17 cellular contexts compared by ENCODE assay signal in the genomic region with DNA sequence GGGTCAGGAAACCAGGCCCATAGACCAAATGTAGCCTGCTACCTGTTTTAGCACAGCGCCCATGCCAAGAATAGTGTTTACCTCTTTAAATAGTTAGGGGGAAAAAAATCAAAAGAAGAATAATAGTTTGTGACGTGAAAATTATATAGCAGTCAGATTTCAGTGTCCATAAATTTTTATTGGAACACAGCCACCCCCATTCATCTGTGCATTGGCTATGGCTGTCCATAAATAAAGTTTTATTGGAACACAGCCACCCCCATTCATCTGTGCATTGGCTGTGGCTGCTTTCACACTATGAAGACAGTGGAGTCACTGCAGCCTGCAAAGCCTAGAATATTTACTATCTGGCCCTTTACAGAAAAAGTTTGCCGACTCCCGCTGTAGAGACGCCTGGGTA. TPM values are rescaled to one million over a fixed set of nuclear protein-coding genes. Genes with fewer than 3 reads are reported as not detected.
A peak's percentile ranks its signal among the peaks of the same experiment; 100 is the strongest.
DNase-seq lines count a peak whose midpoint lies in the region; ATAC-seq, FAIRE-seq and TF ChIP-seq lines count a peak whose summit lies in the region.
"Had no signal": no experiment of that assay in that cellular context is flagged by ENCODE, and none has a peak within 500 bp of the region (broad histone marks: within the 10 kb centered on the region; RNA-seq: fewer than 3 reads in every experiment).

No MANE protein-coding gene starts in this region.

- CTCF ChIA-PET in HepG2 (lab: Yijun Ruan, JAX; ENCODE audit: low intra/inter-chr PET ratio, low total read pairs), result no interaction called here
- CTCF ChIA-PET in K562 (lab: Yijun Ruan, JAX; ENCODE audit: low intra/inter-chr PET ratio), result no interaction called here

- no TSS peak for BruUV-seq in HepG2 (replicated peaks; lab: Mats Ljungman, UMichigan)
- BruUV-seq in K562 (replicated peaks; lab: Mats Ljungman, UMichigan), result no TSS peak

- in situ Hi-C loops in HepG2 (cut with HindIII; ENCODE audit: extremely low pct_ligation_motif_present, low pct_unique_long_range_greater_than_20kb) (no loop called here), K562 (cut with MboI) (no loop called here)

- H3K27me3 ChIP-seq in HepG2 (ENCODE audit: control insufficient read depth in 1 of 2, insufficient read depth in 2 of 2, low read length in 2 of 2) (no peaks in the 10 kb centered on the region), right lobe of liver (no peaks in the 10 kb centered on the region), K562 (ENCODE audit: control insufficient read depth in 2 of 2, insufficient read depth in 2 of 2, low read length in 2 of 2) (no peaks in the 10 kb centered on the region)
- H3K27me3 ChIP-seq: BLaER1 treated with 17β-estradiol and CSF1 and Interleukin-3, amounts not matched to agents 10 nM and 100 nM had no signal

- 97% methylated on average over 5 of the region's 5 CpGs for WGBS in HepG2 (ENCODE audit: low lambda C conversion rate)
- 82% methylated on average over 3 of the region's 5 CpGs for WGBS in right lobe of liver (ENCODE audit: insufficient coverage, low coverage, low lambda C conversion rate, missing lambda C conversion rate)
- 83% methylated on average over 5 of the region's 5 CpGs for WGBS in K562 (ENCODE audit: insufficient coverage, low coverage, missing lambda C conversion rate)

- intact Hi-C loops in HepG2 (cut with micrococcal nuclease; ENCODE audit: unreplicated experiment) (no loop called here), right lobe of liver (cut with DNase I) (no loop called here), K562 (cut with micrococcal nuclease) (no loop called here)

- peaks cover 14% of the 10 kb centered on the region for H3K79me2 ChIP-seq in HepG2 (ENCODE audit: insufficient read depth, low read length)
- no peaks in the 10 kb centered on the region for H3K79me2 ChIP-seq in K562 (ENCODE audit: control insufficient read depth, insufficient read depth, low read length)

- TF ChIP-seq EP300 in HepG2 (IDR thresholded peaks at IDR 0.05; ENCODE audit: low read depth in 2 of 2, low read length in 2 of 2), result no peak
- TF ChIP-seq EP300 in HepG2 (CRISPR knock-in tag; IDR thresholded peaks at IDR 0.05; ENCODE audit: borderline replicate concordance), result no peak
- no peak for TF ChIP-seq EP300 in K562 (IDR thresholded peaks at IDR 0.05; ENCODE audit: low read length)

- ATAC-seq in HepG2 (no peak), right lobe of liver (no peak), K562 (no peak), GM18502 (IDR thresholded peaks at IDR 0.05; ENCODE audit: poor library complexity, unreplicated experiment) (no peak)

- no peaks in the 10 kb centered on the region for H3K9me1 ChIP-seq in K562 (ENCODE audit: control insufficient read depth, insufficient read depth, low read length)

- H3K4me1 ChIP-seq in HepG2 (ENCODE audit: insufficient read depth, low read length), result peaks cover 20% of the 10 kb centered on the region
- H3K4me1 ChIP-seq in right lobe of liver, result peaks cover 0 to 70% (median 9%) of the 10 kb centered on the region in 4 donors
- H3K4me1 ChIP-seq in K562 (replicated peaks in 1 of 2; ENCODE audit: control insufficient read depth in 2 of 2, insufficient read depth in 2 of 2, low read length in 2 of 2), result peaks cover 14 to 17% of the 10 kb centered on the region in 2 experiments; a peak in 4 of 5 replicates

- H3K9me3 ChIP-seq in HepG2 (ENCODE audit: low read length), result no peaks in the 10 kb centered on the region
- no peaks in the 10 kb centered on the region for H3K9me3 ChIP-seq in right lobe of liver
- no peaks in the 10 kb centered on the region for H3K9me3 ChIP-seq in K562 (replicated peaks; ENCODE audit: control insufficient read depth, insufficient read depth, low read depth, low read length)
- H3K9me3 ChIP-seq: BLaER1 treated with 17β-estradiol and CSF1 and Interleukin-3, amounts not matched to agents 10 nM and 100 nM had no signal

- no peak for FAIRE-seq in HepG2 (lab: Jason Lieb, UNC)
- no peak for FAIRE-seq in K562 (lab: Jason Lieb, UNC)
- FAIRE-seq: GM12892 had no signal

- TF ChIP-seq RAD21 in HepG2 (CRISPR knock-in tag; IDR thresholded peaks at IDR 0.05), result no peak
- no peak for TF ChIP-seq RAD21 in K562 (CRISPR knock-in tag; conservative IDR thresholded peaks at IDR 0.05 in 1 of 2, IDR thresholded peaks at IDR 0.05 in 1 of 2)

- H3K36me3 ChIP-seq in HepG2 (replicated peaks in 1 of 2; ENCODE audit: control insufficient read depth in 1 of 2, insufficient read depth in 2 of 2, low read length in 2 of 2) (peaks cover 11 to 40% of the 10 kb centered on the region in 2 experiments), right lobe of liver (peaks cover 0 to 84% (median 30%) of the 10 kb centered on the region in 4 donors), K562 (ENCODE audit: control insufficient read depth, insufficient read depth, low read length) (0 out of 3 replicates have a peak, but pooled peaks cover 2% of the 10 kb centered on the region)

- TF ChIP-seq POLR2A in HepG2 (IDR thresholded peaks at IDR 0.05; ENCODE audit: insufficient read depth in 1 of 2, low read depth in 2 of 2, low read length in 2 of 2), result no peak
- no peak for TF ChIP-seq POLR2A in right lobe of liver (IDR thresholded peaks at IDR 0.05)
- TF ChIP-seq POLR2A in K562 (conservative IDR thresholded peaks at IDR 0.05), result no peak

- DNase-seq in HepG2 (ENCODE audit: low spot score) (no peak), right lobe of liver (no peak), NCI-H2081 treated with DMSO at 0.1 percent for 48 hours (lab: John Stamatoyannopoulos, UW) (peak; percentile 98), K562 (ENCODE audit: extremely low read depth in 1 of 4, low spot score in 3 of 4) (no peak), COLO829 (ENCODE audit: low spot score) (no peak)
- DNase-seq: CD4-positive, CD25-positive, alpha-beta regulatory T cell; DMS153; DMS79; GDM1; GOT3; H7 had no signal

- no peak overlapping the region for H3K4me3 ChIP-seq in HepG2 (replicated peaks in 1 of 3; ENCODE audit: insufficient read depth in 1 of 3, low read depth in 2 of 3, low read length in 3 of 3)
- no peak overlapping the region for H3K4me3 ChIP-seq in right lobe of liver
- H3K4me3 ChIP-seq in K562, result no peak overlapping the region
- H3K4me3 ChIP-seq: BLaER1 treated with 17β-estradiol and CSF1 and Interleukin-3, amounts not matched to agents 10 nM and 100 nM had no signal

- POLR2A ChIA-PET in HepG2 (lab: Yijun Ruan, JAX), result no interaction called here
- POLR2A ChIA-PET in K562 (lab: Yijun Ruan, JAX), result no interaction called here

- H4K20me1 ChIP-seq in HepG2 (ENCODE audit: insufficient read depth, low read length) (no peaks in the 10 kb centered on the region), K562 (replicated peaks; ENCODE audit: control insufficient read depth, insufficient read depth, low read length) (no peaks in the 10 kb centered on the region; the same call in 1 of the 2 replicates)
- H4K20me1 ChIP-seq: BLaER1 treated with 17β-estradiol and CSF1 and Interleukin-3, amounts not matched to agents 10 nM and 100 nM had no signal

- no peak for TF ChIP-seq CTCF in HepG2 (CRISPR knock-in tag; IDR thresholded peaks at IDR 0.05)
- TF ChIP-seq CTCF in right lobe of liver (IDR thresholded peaks at IDR 0.05), result no peak
- TF ChIP-seq CTCF in K562 (IDR thresholded peaks at IDR 0.05 in 2 of 3, conservative IDR thresholded peaks at IDR 0.05 in 1 of 3; ENCODE audit: insufficient read depth in 2 of 3, low read depth in 1 of 3, low read length in 3 of 3), result no peak

- H3K9ac ChIP-seq in HepG2 (ENCODE audit: insufficient read depth, low read depth, low read length) (no peak overlapping the region), K562 (ENCODE audit: insufficient read depth in 1 of 2, low read depth in 2 of 2, low read length in 2 of 2) (no peak overlapping the region)
- H3K9ac ChIP-seq: BLaER1 treated with 17β-estradiol and CSF1 and Interleukin-3, amounts not matched to agents 10 nM and 100 nM had no signal

- H2AFZ ChIP-seq in HepG2 (ENCODE audit: low read length) (no peak overlapping the region), K562 (ENCODE audit: low read depth, low read length) (no peak overlapping the region)

- H3K27ac ChIP-seq in HepG2 (ENCODE audit: extremely low read length, insufficient read depth, low read length) (no peak overlapping the region), right lobe of liver (no peak overlapping the region), K562 (ENCODE audit: extremely low read depth, low read depth, low read length) (no peak overlapping the region)
- H3K27ac ChIP-seq: BLaER1 treated with 17β-estradiol and CSF1 and Interleukin-3, amounts not matched to agents 10 nM and 100 nM had no signal

- H3K4me2 ChIP-seq in HepG2 (ENCODE audit: low read depth, low read length) (no peak overlapping the region), K562 (ENCODE audit: insufficient read depth, low read length) (no peak overlapping the region)
- H3K4me2 ChIP-seq: BLaER1 treated with 17β-estradiol and CSF1 and Interleukin-3, amounts not matched to agents 10 nM and 100 nM had no signal

RNA-seq across cellular contexts. Expression of gene EPHX1, which starts 20.9 kb away (rescaled TPM):
- 28.8 and 36.5 TPM in 2 replicates for total RNA-seq in HepG2 (2016; rRNA removed; fragmentation: Illumina TruSeq; extraction: Trizol)
- 20.0 and 23.1 TPM in 2 replicates for total RNA-seq in HepG2 (2016; cell fraction: cytosol; rRNA removed; fragmentation: Illumina TruSeq; extraction: Trizol; ENCODE audit: low read depth)
- total RNA-seq in HepG2 (2016; cell fraction: insoluble cytoplasmic fraction; rRNA removed; fragmentation: Illumina TruSeq; extraction: Trizol), result 20.9 and 35.8 TPM in 2 replicates
- 36.4 and 40.0 TPM in 2 replicates for total RNA-seq in HepG2 (2016; cell fraction: membrane; rRNA removed; fragmentation: Illumina TruSeq; extraction: Trizol)
- 48.7 and 54.7 TPM in 2 replicates for total RNA-seq in HepG2 (2016; cell fraction: nucleus; rRNA removed; fragmentation: Illumina TruSeq; extraction: Trizol)
- polyA plus RNA-seq in HepG2 (2011; rRNA removed), result 27.7 and 38.3 TPM in 2 replicates
- polyA plus RNA-seq in HepG2 (2011; cell fraction: cytosol; rRNA removed), result 18.6 and 23.4 TPM in 2 replicates
- polyA plus RNA-seq in HepG2 (2011; cell fraction: nucleus; rRNA removed), result 29.6 and 32.2 TPM in 2 replicates
- 80.6 and 134 TPM in 2 replicates for polyA plus RNA-seq in HepG2 (2012)
- polyA plus RNA-seq in HepG2 (2016; cell fraction: cytosol; fragmentation: Illumina TruSeq; extraction: Trizol; ENCODE audit: low read depth), result 67.8 and 68.1 TPM in 2 replicates
- polyA plus RNA-seq in HepG2 (2016; cell fraction: insoluble cytoplasmic fraction; fragmentation: Illumina TruSeq; extraction: Trizol; ENCODE audit: low read depth), result 43.8 and 55.8 TPM in 2 replicates
- polyA plus RNA-seq in HepG2 (2016; cell fraction: membrane; fragmentation: Illumina TruSeq; extraction: Trizol; ENCODE audit: low read depth), result 77.2 and 87.4 TPM in 2 replicates
- 134 and 141 TPM in 2 replicates for polyA plus RNA-seq in HepG2 (2016; cell fraction: nucleus; fragmentation: Illumina TruSeq; extraction: Trizol; ENCODE audit: insufficient read depth, low read depth)
- 20.7 and 23.4 TPM in 2 replicates for polyA minus RNA-seq in HepG2 (2011; rRNA and poly(A)+ RNA removed; ENCODE audit: low replicate concordance)
- polyA minus RNA-seq in HepG2 (2011; cell fraction: cytosol; rRNA and poly(A)+ RNA removed), result 21.0 and 23.9 TPM in 2 replicates
- polyA minus RNA-seq in HepG2 (2011; cell fraction: nucleus; rRNA and poly(A)+ RNA removed), result 15.3 and 18.4 TPM in 2 replicates
- total RNA-seq in right lobe of liver, result 1,000 to 10,000 TPM in 3 of 6 experiments, 100 to 1,000 TPM in 3; 331 to 4,402 (median 1,032) TPM
- 16.4 and 37.6 TPM in 2 replicates for total RNA-seq in K562 (2011; cell fraction: chromatin; rRNA removed; ENCODE audit: low replicate concordance)
- 26.8 and 35.4 TPM in 2 replicates for total RNA-seq in K562 (2011; cell fraction: nucleolus; rRNA removed)
- 21.5 and 25.0 TPM in 2 replicates for total RNA-seq in K562 (2011; cell fraction: nucleoplasm; rRNA removed)
- total RNA-seq in K562 (2014; rRNA removed), result 8.0 and 11.6 TPM in 2 replicates
- 4.7 and 5.1 TPM in 2 replicates for total RNA-seq in K562 (2014; rRNA removed; fragmentation: Illumina TruSeq; extraction: Trizol)
- 6.7 and 7.6 TPM in 2 replicates for total RNA-seq in K562 (2015; rRNA removed; fragmentation: Illumina TruSeq; extraction: Trizol)
- 18.5 and 21.1 TPM in 2 replicates for total RNA-seq in K562 (2021)
- 4.0 and 11.2 TPM in 2 replicates for polyA plus RNA-seq in K562 (2011; rRNA removed)
- 4.7 and 5.2 TPM in 2 replicates for polyA plus RNA-seq in K562 (2011; cell fraction: cytosol; rRNA removed)
- polyA plus RNA-seq in K562 (2011; cell fraction: nucleus; rRNA removed), result 6.3 and 7.3 TPM in 2 replicates
- polyA plus RNA-seq in K562 (2012), result 26.2 and 32.9 TPM in 2 replicates
- 21.9 and 27.0 TPM in 2 replicates for polyA plus RNA-seq in K562 (2014; fragmentation: Illumina TruSeq; extraction: Trizol)
- polyA plus RNA-seq in K562 (2014; fragmentation: Nextera tagmentation; extraction: Ambion mirVana), result under 1 TPM; 0.21 to 0.48 TPM
- polyA plus RNA-seq in K562 (2014; rRNA removed), result 7.5 and 8.8 TPM in 2 replicates
- polyA minus RNA-seq in K562 (2011; rRNA and poly(A)+ RNA removed), result 3.6 and 4.8 TPM in 2 replicates
- polyA minus RNA-seq in K562 (2011; cell fraction: cytosol; rRNA and poly(A)+ RNA removed), result 6.6 and 10.0 TPM in 2 replicates
- 5.0 and 6.2 TPM in 2 replicates for polyA minus RNA-seq in K562 (2011; cell fraction: nucleus; rRNA and poly(A)+ RNA removed)

RNA-seq across cellular contexts. Expression of gene TMEM63A, which starts 51.4 kb away (rescaled TPM):
- total RNA-seq in HepG2 (2016; rRNA removed; fragmentation: Illumina TruSeq; extraction: Trizol) (6.8 and 23.9 TPM in 2 replicates), right lobe of liver (10 to 100 TPM; 32.1 to 81.5 (median 44.9) TPM), K562 (2014; rRNA removed) (17.5 and 21.2 TPM in 2 replicates), K562 (2014; rRNA removed; fragmentation: Illumina TruSeq; extraction: Trizol) (17.2 and 17.6 TPM in 2 replicates), K562 (2015; rRNA removed; fragmentation: Illumina TruSeq; extraction: Trizol) (16.2 and 17.5 TPM in 2 replicates), K562 (2021) (48.5 and 54.6 TPM in 2 replicates)
- total RNA-seq in HepG2 (2016; cell fraction: cytosol; rRNA removed; fragmentation: Illumina TruSeq; extraction: Trizol; ENCODE audit: low read depth), result 8.4 and 11.8 TPM in 2 replicates
- 6.3 and 23.7 TPM in 2 replicates for total RNA-seq in HepG2 (2016; cell fraction: insoluble cytoplasmic fraction; rRNA removed; fragmentation: Illumina TruSeq; extraction: Trizol)
- 9.0 and 9.3 TPM in 2 replicates for total RNA-seq in HepG2 (2016; cell fraction: membrane; rRNA removed; fragmentation: Illumina TruSeq; extraction: Trizol)
- 45.2 and 52.0 TPM in 2 replicates for total RNA-seq in HepG2 (2016; cell fraction: nucleus; rRNA removed; fragmentation: Illumina TruSeq; extraction: Trizol)
- polyA plus RNA-seq in HepG2 (2011; rRNA removed) (53.3 and 68.4 TPM in 2 replicates), K562 (2011; rRNA removed) (39.2 and 70.5 TPM in 2 replicates), K562 (2014; fragmentation: Illumina TruSeq; extraction: Trizol) (37.7 and 39.0 TPM in 2 replicates), K562 (2014; fragmentation: Nextera tagmentation; extraction: Ambion mirVana) (1 to 10 TPM; 2.0 to 2.8 TPM), K562 (2014; rRNA removed) (30.5 and 32.4 TPM in 2 replicates)
- 12.0 and 12.6 TPM in 2 replicates for polyA plus RNA-seq in HepG2 (2011; cell fraction: cytosol; rRNA removed)
- 382 and 397 TPM in 2 replicates for polyA plus RNA-seq in HepG2 (2011; cell fraction: nucleus; rRNA removed)
- 27.8 and 32.4 TPM in 2 replicates for polyA plus RNA-seq in HepG2 (2012)
- 1.2 and 1.4 TPM in 2 replicates for polyA plus RNA-seq in HepG2 (2016; cell fraction: cytosol; fragmentation: Illumina TruSeq; extraction: Trizol; ENCODE audit: low read depth)
- polyA plus RNA-seq in HepG2 (2016; cell fraction: insoluble cytoplasmic fraction; fragmentation: Illumina TruSeq; extraction: Trizol; ENCODE audit: low read depth), result 5.6 and 6.1 TPM in 2 replicates
- 2.8 and 3.1 TPM in 2 replicates for polyA plus RNA-seq in HepG2 (2016; cell fraction: membrane; fragmentation: Illumina TruSeq; extraction: Trizol; ENCODE audit: low read depth)
- polyA plus RNA-seq in HepG2 (2016; cell fraction: nucleus; fragmentation: Illumina TruSeq; extraction: Trizol; ENCODE audit: insufficient read depth, low read depth), result 77.1 and 87.3 TPM in 2 replicates
- 69.8 and 79.8 TPM in 2 replicates for polyA minus RNA-seq in HepG2 (2011; rRNA and poly(A)+ RNA removed; ENCODE audit: low replicate concordance)
- 11.9 and 15.7 TPM in 2 replicates for polyA minus RNA-seq in HepG2 (2011; cell fraction: cytosol; rRNA and poly(A)+ RNA removed)
- polyA minus RNA-seq in HepG2 (2011; cell fraction: nucleus; rRNA and poly(A)+ RNA removed), result 124 and 138 TPM in 2 replicates
- total RNA-seq in K562 (2011; cell fraction: chromatin; rRNA removed; ENCODE audit: low replicate concordance), result 420 and 854 TPM in 2 replicates
- total RNA-seq in K562 (2011; cell fraction: nucleolus; rRNA removed), result 362 and 382 TPM in 2 replicates
- total RNA-seq in K562 (2011; cell fraction: nucleoplasm; rRNA removed), result 379 and 427 TPM in 2 replicates
- polyA plus RNA-seq in K562 (2011; cell fraction: cytosol; rRNA removed), result 23.7 and 25.8 TPM in 2 replicates
- 496 and 545 TPM in 2 replicates for polyA plus RNA-seq in K562 (2011; cell fraction: nucleus; rRNA removed)
- 27.0 and 59.7 TPM in 2 replicates for polyA plus RNA-seq in K562 (2012)
- 57.7 and 57.8 TPM in 2 replicates for polyA minus RNA-seq in K562 (2011; rRNA and poly(A)+ RNA removed)
- 16.8 and 28.1 TPM in 2 replicates for polyA minus RNA-seq in K562 (2011; cell fraction: cytosol; rRNA and poly(A)+ RNA removed)
- 118 and 144 TPM in 2 replicates for polyA minus RNA-seq in K562 (2011; cell fraction: nucleus; rRNA and poly(A)+ RNA removed)

RNA-seq across cellular contexts. Expression of gene SRP9, which starts 53.2 kb away (rescaled TPM):
- total RNA-seq in HepG2 (2016; rRNA removed; fragmentation: Illumina TruSeq; extraction: Trizol), result 251 and 524 TPM in 2 replicates
- 34.2 and 43.4 TPM in 2 replicates for total RNA-seq in HepG2 (2016; cell fraction: cytosol; rRNA removed; fragmentation: Illumina TruSeq; extraction: Trizol; ENCODE audit: low read depth)
- 284 and 524 TPM in 2 replicates for total RNA-seq in HepG2 (2016; cell fraction: insoluble cytoplasmic fraction; rRNA removed; fragmentation: Illumina TruSeq; extraction: Trizol)
- total RNA-seq in HepG2 (2016; cell fraction: membrane; rRNA removed; fragmentation: Illumina TruSeq; extraction: Trizol), result 119 and 121 TPM in 2 replicates
- 114 and 119 TPM in 2 replicates for total RNA-seq in HepG2 (2016; cell fraction: nucleus; rRNA removed; fragmentation: Illumina TruSeq; extraction: Trizol)
- polyA plus RNA-seq in HepG2 (2011; rRNA removed), result 217 and 307 TPM in 2 replicates
- 155 and 238 TPM in 2 replicates for polyA plus RNA-seq in HepG2 (2011; cell fraction: cytosol; rRNA removed)
- polyA plus RNA-seq in HepG2 (2011; cell fraction: nucleus; rRNA removed), result 51.6 and 71.1 TPM in 2 replicates
- polyA plus RNA-seq in HepG2 (2012), result 199 and 240 TPM in 2 replicates
- 47.7 and 66.3 TPM in 2 replicates for polyA plus RNA-seq in HepG2 (2016; cell fraction: cytosol; fragmentation: Illumina TruSeq; extraction: Trizol; ENCODE audit: low read depth)
- 592 and 651 TPM in 2 replicates for polyA plus RNA-seq in HepG2 (2016; cell fraction: insoluble cytoplasmic fraction; fragmentation: Illumina TruSeq; extraction: Trizol; ENCODE audit: low read depth)
- 142 and 155 TPM in 2 replicates for polyA plus RNA-seq in HepG2 (2016; cell fraction: membrane; fragmentation: Illumina TruSeq; extraction: Trizol; ENCODE audit: low read depth)
- polyA plus RNA-seq in HepG2 (2016; cell fraction: nucleus; fragmentation: Illumina TruSeq; extraction: Trizol; ENCODE audit: insufficient read depth, low read depth), result 229 and 237 TPM in 2 replicates
- polyA minus RNA-seq in HepG2 (2011; rRNA and poly(A)+ RNA removed; ENCODE audit: low replicate concordance), result 170 and 215 TPM in 2 replicates
- 83.5 and 103 TPM in 2 replicates for polyA minus RNA-seq in HepG2 (2011; cell fraction: cytosol; rRNA and poly(A)+ RNA removed)
- 38.2 and 45.3 TPM in 2 replicates for polyA minus RNA-seq in HepG2 (2011; cell fraction: nucleus; rRNA and poly(A)+ RNA removed)
- total RNA-seq in right lobe of liver, result 100 to 1,000 TPM; 132 to 150 (median 141) TPM
- total RNA-seq in K562 (2011; cell fraction: chromatin; rRNA removed; ENCODE audit: low replicate concordance), result 83.3 and 146 TPM in 2 replicates
- total RNA-seq in K562 (2011; cell fraction: nucleolus; rRNA removed), result 43.4 and 63.3 TPM in 2 replicates
- 146 and 277 TPM in 2 replicates for total RNA-seq in K562 (2011; cell fraction: nucleoplasm; rRNA removed)
- total RNA-seq in K562 (2014; rRNA removed), result 272 and 273 TPM in 2 replicates
- total RNA-seq in K562 (2014; rRNA removed; fragmentation: Illumina TruSeq; extraction: Trizol), result 690 and 726 TPM in 2 replicates
- 537 and 597 TPM in 2 replicates for total RNA-seq in K562 (2015; rRNA removed; fragmentation: Illumina TruSeq; extraction: Trizol)
- 434 and 437 TPM in 2 replicates for total RNA-seq in K562 (2021)
- 836 and 1,016 TPM in 2 replicates for polyA plus RNA-seq in K562 (2011; rRNA removed)
- polyA plus RNA-seq in K562 (2011; cell fraction: cytosol; rRNA removed), result 227 and 688 TPM in 2 replicates
- polyA plus RNA-seq in K562 (2011; cell fraction: nucleus; rRNA removed), result 227 and 377 TPM in 2 replicates
- polyA plus RNA-seq in K562 (2012), result 392 and 460 TPM in 2 replicates
- 557 and 668 TPM in 2 replicates for polyA plus RNA-seq in K562 (2014; fragmentation: Illumina TruSeq; extraction: Trizol)
- 1,000 to 10,000 TPM; 1,645 to 1,892 TPM for polyA plus RNA-seq in K562 (2014; fragmentation: Nextera tagmentation; extraction: Ambion mirVana)
- polyA plus RNA-seq in K562 (2014; rRNA removed), result 502 and 509 TPM in 2 replicates
- 359 and 411 TPM in 2 replicates for polyA minus RNA-seq in K562 (2011; rRNA and poly(A)+ RNA removed)
- 148 and 171 TPM in 2 replicates for polyA minus RNA-seq in K562 (2011; cell fraction: cytosol; rRNA and poly(A)+ RNA removed)
- polyA minus RNA-seq in K562 (2011; cell fraction: nucleus; rRNA and poly(A)+ RNA removed), result 33.3 and 80.0 TPM in 2 replicates

RNA-seq across cellular contexts. Expression of gene LEFTY1, which starts 58.1 kb away (rescaled TPM):
- 0.29 TPM in 1 of 2 replicates, not detected in the other for total RNA-seq in HepG2 (2016; rRNA removed; fragmentation: Illumina TruSeq; extraction: Trizol)
- total RNA-seq in HepG2 (2016; cell fraction: cytosol; rRNA removed; fragmentation: Illumina TruSeq; extraction: Trizol; ENCODE audit: low read depth), result 0.20 TPM in 1 of 2 replicates, not detected in the other
- total RNA-seq in HepG2 (2016; cell fraction: insoluble cytoplasmic fraction; rRNA removed; fragmentation: Illumina TruSeq; extraction: Trizol), result 0.18 and 0.50 TPM in 2 replicates
- total RNA-seq in HepG2 (2016; cell fraction: membrane; rRNA removed; fragmentation: Illumina TruSeq; extraction: Trizol), result 0.09 TPM in 1 of 2 replicates, not detected in the other
- 0.22 and 0.38 TPM in 2 replicates for total RNA-seq in HepG2 (2016; cell fraction: nucleus; rRNA removed; fragmentation: Illumina TruSeq; extraction: Trizol)
- 0.79 and 1.8 TPM in 2 replicates for polyA plus RNA-seq in HepG2 (2011; rRNA removed)
- polyA plus RNA-seq in HepG2 (2011; cell fraction: cytosol; rRNA removed), result 1.6 and 1.9 TPM in 2 replicates
- polyA plus RNA-seq in HepG2 (2011; cell fraction: nucleus; rRNA removed), result 0.68 and 0.78 TPM in 2 replicates
- 0.32 and 0.55 TPM in 2 replicates for polyA plus RNA-seq in HepG2 (2012)
- not detected in 2 replicates for polyA plus RNA-seq in HepG2 (2016; cell fraction: cytosol; fragmentation: Illumina TruSeq; extraction: Trizol; ENCODE audit: low read depth)
- polyA plus RNA-seq in HepG2 (2016; cell fraction: insoluble cytoplasmic fraction; fragmentation: Illumina TruSeq; extraction: Trizol; ENCODE audit: low read depth), result 0.14 TPM in 1 of 2 replicates, not detected in the other
- polyA plus RNA-seq in HepG2 (2016; cell fraction: membrane; fragmentation: Illumina TruSeq; extraction: Trizol; ENCODE audit: low read depth), result 0.11 TPM in 1 of 2 replicates, not detected in the other
- polyA plus RNA-seq in HepG2 (2016; cell fraction: nucleus; fragmentation: Illumina TruSeq; extraction: Trizol; ENCODE audit: insufficient read depth, low read depth), result 0.28 and 0.51 TPM in 2 replicates
- polyA minus RNA-seq in HepG2 (2011; rRNA and poly(A)+ RNA removed; ENCODE audit: low replicate concordance), result 0.12 TPM in 1 of 2 replicates, not detected in the other
- 0.49 and 0.53 TPM in 2 replicates for polyA minus RNA-seq in HepG2 (2011; cell fraction: cytosol; rRNA and poly(A)+ RNA removed)
- polyA minus RNA-seq in HepG2 (2011; cell fraction: nucleus; rRNA and poly(A)+ RNA removed), result 0.52 and 0.99 TPM in 2 replicates
- 1 to 10 TPM in 1 of 6 experiments, under 1 TPM in 3, not detected in 2; 0.29 to 1.1 (median 0.54) TPM for total RNA-seq in right lobe of liver
- total RNA-seq in K562 (2011; cell fraction: chromatin; rRNA removed; ENCODE audit: low replicate concordance), result 0.88 and 1.0 TPM in 2 replicates
- total RNA-seq in K562 (2011; cell fraction: nucleolus; rRNA removed), result 1.2 TPM in 1 of 2 replicates, not detected in the other
- total RNA-seq in K562 (2011; cell fraction: nucleoplasm; rRNA removed), result 1.1 TPM in 1 of 2 replicates, not detected in the other
- 0.16 TPM in 1 of 2 replicates, not detected in the other for total RNA-seq in K562 (2014; rRNA removed)
- 0.07 TPM in 1 of 2 replicates, not detected in the other for total RNA-seq in K562 (2014; rRNA removed; fragmentation: Illumina TruSeq; extraction: Trizol)
- total RNA-seq in K562 (2015; rRNA removed; fragmentation: Illumina TruSeq; extraction: Trizol), result not detected in 2 replicates
- 0.20 and 0.24 TPM in 2 replicates for total RNA-seq in K562 (2021)
- 0.09 and 0.21 TPM in 2 replicates for polyA plus RNA-seq in K562 (2011; rRNA removed)
- 0.09 and 0.30 TPM in 2 replicates for polyA plus RNA-seq in K562 (2011; cell fraction: cytosol; rRNA removed)
- polyA plus RNA-seq in K562 (2011; cell fraction: nucleus; rRNA removed), result 0.41 and 0.67 TPM in 2 replicates
- 0.04 and 0.07 TPM in 2 replicates for polyA plus RNA-seq in K562 (2012)
- 0.15 TPM in 1 of 2 replicates, not detected in the other for polyA plus RNA-seq in K562 (2014; fragmentation: Illumina TruSeq; extraction: Trizol)
- polyA plus RNA-seq in K562 (2014; fragmentation: Nextera tagmentation; extraction: Ambion mirVana), result not detected
- 0.13 TPM in 1 of 2 replicates, not detected in the other for polyA plus RNA-seq in K562 (2014; rRNA removed)
- polyA minus RNA-seq in K562 (2011; rRNA and poly(A)+ RNA removed), result not detected in 2 replicates
- not detected in 2 replicates for polyA minus RNA-seq in K562 (2011; cell fraction: cytosol; rRNA and poly(A)+ RNA removed)
- polyA minus RNA-seq in K562 (2011; cell fraction: nucleus; rRNA and poly(A)+ RNA removed), result 0.22 and 0.27 TPM in 2 replicates
- total RNA-seq: A172, B cell, Daoy had no signal

Comparison
In these comparisons a context has a peak if more than half of its experiments do, and no peak if none do; other contexts are left out.
1. RNA of gene EPHX1, which starts 20.9 kb away (total RNA-seq): 331 to 4,402 TPM in right lobe of liver; 20.0 to 54.7 TPM in HepG2 and 4.7 to 37.6 TPM in K562; every median in the first group is over 4 times any median in the second.